ENCODE assay signal across 19 cellular contexts in genomic region chr4:2651546-2651945, GRCh38.
A peak's percentile ranks its signal among the peaks of the same experiment; 100 is the strongest.
DNase-seq lines count a peak whose midpoint lies in the region; ATAC-seq and TF ChIP-seq lines count a peak whose summit lies in the region.
"Had no signal": no experiment of that assay in that cellular context is flagged by ENCODE, and none has a peak within 500 bp of the region (broad histone marks: within the 10 kb centered on the region; RNA-seq: fewer than 3 reads in every experiment).

No MANE protein-coding gene starts in this region.

- DNase-seq in activated naive CD4-positive, alpha-beta T cell treated with anti-CD3 and anti-CD28 coated beads, Interleukin-2, amount 10 ng/mL, durations not matched to agents 7 days and 5 days, result no peak
- DNase-seq in activated naive CD4-positive, alpha-beta T cell treated with anti-CD3 and anti-CD28 coated beads, Interleukin-2, amount 50 U/mL, for 16 hours, result no peak
- no peak for DNase-seq in memory B cell (ENCODE audit: low spot score in 2 of 2)
- DNase-seq in type B pancreatic cell (ENCODE audit: extremely low spot score, unreplicated experiment), result no peak
- DNase-seq in GM10266 (ENCODE audit: extremely low spot score), result no peak
- DNase-seq in C1 segment of cervical spinal cord (lab: John Stamatoyannopoulos, UW), result no peak
- DNase-seq: activated B cell treated with CpG ODN at 0.5 μM for 24 hours; activated T-cell treated with anti-CD3 and anti-CD28 coated beads, Interleukin-2, amount 50 U/mL, for 4 hours; GDM1; H7; left ventricle myocardium inferior; NCI-H1436 treated with DMSO at 0.1 percent for 48 hours; NCI-H2227 treated with DMSO at 0.1 percent for 48 hours had no signal

- peaks cover 16% of the 10 kb centered on the region for H3K4me1 Mint-ChIP-seq in activated naive CD4-positive, alpha-beta T cell treated with anti-CD3 and anti-CD28 coated beads, Interleukin-2, amount 10 ng/mL, durations not matched to agents 7 days and 5 days
- H3K4me1 Mint-ChIP-seq in memory B cell (peaks cover 7% of the 10 kb centered on the region), type B pancreatic cell (ENCODE audit: unreplicated experiment) (peaks cover 13% of the 10 kb centered on the region)

- no peak overlapping the region for H3K4me3 Mint-ChIP-seq in activated naive CD4-positive, alpha-beta T cell treated with anti-CD3 and anti-CD28 coated beads, Interleukin-2, amount 10 ng/mL, durations not matched to agents 7 days and 5 days
- H3K4me3 Mint-ChIP-seq in memory B cell (no peak overlapping the region), type B pancreatic cell (no peak overlapping the region)
- H3K4me3 Mint-ChIP-seq: activated B cell treated with CpG ODN at 0.5 μM for 24 hours; activated T-cell treated with anti-CD3 and anti-CD28 coated beads, Interleukin-2, amount 50 U/mL, for 4 hours had no signal

- peaks cover 36% of the 10 kb centered on the region for H3K36me3 Mint-ChIP-seq in activated naive CD4-positive, alpha-beta T cell treated with anti-CD3 and anti-CD28 coated beads, Interleukin-2, amount 10 ng/mL, durations not matched to agents 7 days and 5 days
- H3K36me3 Mint-ChIP-seq in memory B cell, result peaks cover 16% of the 10 kb centered on the region
- peaks cover 27% of the 10 kb centered on the region for H3K36me3 Mint-ChIP-seq in type B pancreatic cell

- H3K9me3 Mint-ChIP-seq in activated naive CD4-positive, alpha-beta T cell treated with anti-CD3 and anti-CD28 coated beads, Interleukin-2, amount 10 ng/mL, durations not matched to agents 7 days and 5 days, result no peaks in the 10 kb centered on the region
- no peaks in the 10 kb centered on the region for H3K9me3 Mint-ChIP-seq in memory B cell
- no peaks in the 10 kb centered on the region for H3K9me3 Mint-ChIP-seq in type B pancreatic cell
- H3K9me3 Mint-ChIP-seq: activated B cell treated with CpG ODN at 0.5 μM for 24 hours; activated T-cell treated with anti-CD3 and anti-CD28 coated beads, Interleukin-2, amount 50 U/mL, for 4 hours had no signal

- H3K27ac ChIP-seq in KOPT-K1 (ENCODE audit: low read depth, low read length, poor library complexity, severe bottlenecking), result peak overlapping the region; percentile 54
- H3K27ac ChIP-seq: ascending aorta, coronary artery, epithelial cell of prostate, gastroesophageal sphincter, left ventricle myocardium inferior had no signal

- ATAC-seq in memory B cell (ENCODE audit: low read depth) (no peak), GM19397 (IDR thresholded peaks at IDR 0.05; ENCODE audit: unreplicated experiment) (no peak)
- ATAC-seq: activated T-cell treated with anti-CD3 and anti-CD28 coated beads, Interleukin-2, amount 50 U/mL, for 4 hours; gastroesophageal sphincter had no signal

- peak overlapping the region; percentile 82 for H3K27ac Mint-ChIP-seq in activated naive CD4-positive, alpha-beta T cell treated with anti-CD3 and anti-CD28 coated beads, Interleukin-2, amount 10 ng/mL, durations not matched to agents 7 days and 5 days
- H3K27ac Mint-ChIP-seq in memory B cell (peak overlapping the region; percentile 67), type B pancreatic cell (peak overlapping the region; percentile 22)

- CTCF ChIA-PET in activated naive CD4-positive, alpha-beta T cell treated with anti-CD3 and anti-CD28 coated beads, Interleukin-2, amount 10 ng/mL, durations not matched to agents 7 days and 5 days (lab: Charles Lee), result no interaction called here

- peaks cover 79% of the 10 kb centered on the region for H3K36me3 ChIP-seq in KOPT-K1 (ENCODE audit: insufficient read depth, low read length)

- H3K9me3 ChIP-seq in KOPT-K1 (ENCODE audit: insufficient read depth, low read length, poor library complexity, severe bottlenecking), result no peaks in the 10 kb centered on the region
- H3K9me3 ChIP-seq: ascending aorta, gastroesophageal sphincter, left ventricle myocardium inferior had no signal

- no peak for TF ChIP-seq CTCF in type B pancreatic cell (conservative IDR thresholded peaks at IDR 0.05)
- TF ChIP-seq CTCF in GM10266 (IDR thresholded peaks at IDR 0.05; ENCODE audit: control insufficient read depth, insufficient read depth, low read depth, missing control alignments), result no peak

- no peaks in the 10 kb centered on the region for H3K27me3 Mint-ChIP-seq in activated naive CD4-positive, alpha-beta T cell treated with anti-CD3 and anti-CD28 coated beads, Interleukin-2, amount 10 ng/mL, durations not matched to agents 7 days and 5 days
- H3K27me3 Mint-ChIP-seq in memory B cell, result no peaks in the 10 kb centered on the region
- H3K27me3 Mint-ChIP-seq in type B pancreatic cell, result no peaks in the 10 kb centered on the region
- H3K27me3 Mint-ChIP-seq: activated B cell treated with CpG ODN at 0.5 μM for 24 hours had no signal

Comparison
In these comparisons a context has a peak if more than half of its experiments do, and no peak if none do; other contexts are left out.
1. H3K27ac Mint-ChIP-seq: peak in every context shown above with its lines; median percentile 82 in activated naive CD4-positive, alpha-beta T cell treated with anti-CD3 and anti-CD28 coated beads, Interleukin-2, amount 10 ng/mL, durations not matched to agents 7 days and 5 days; 67 in memory B cell; 22 in type B pancreatic cell.